Comparison of ENCODE assay signal across 18 cellular contexts in genomic region chr4:168888715-168889215, GRCh38.
DNase-seq lines count a peak whose midpoint lies in the region; ATAC-seq and TF ChIP-seq lines count a peak whose summit lies in the region.
"Had no signal": no experiment of that assay in that cellular context is flagged by ENCODE, and none has a peak within 500 bp of the region (broad histone marks: within the 10 kb centered on the region; RNA-seq: fewer than 3 reads in every experiment).

No MANE protein-coding gene starts in this region.

- ATAC-seq in right cardiac atrium, result no peak
- ATAC-seq in thoracic aorta (ENCODE audit: insufficient number of reproducible peaks, low FRiP score, low read depth), result no peak
- no peak for ATAC-seq in HG03159 (IDR thresholded peaks at IDR 0.05; ENCODE audit: unreplicated experiment)
- ATAC-seq: CD8-positive, alpha-beta T cell had no signal

- H3K9me3 Mint-ChIP-seq in chondrocyte (ENCODE audit: low read depth), result no peaks in the 10 kb centered on the region
- no peaks in the 10 kb centered on the region for H3K9me3 Mint-ChIP-seq in neural crest cell
- H3K9me3 Mint-ChIP-seq: CD8-positive, alpha-beta T cell; IgD-negative memory B cell had no signal

- H3K9me3 ChIP-seq in cardiac muscle cell (ENCODE audit: low read depth), result no peaks in the 10 kb centered on the region
- no peaks in the 10 kb centered on the region for H3K9me3 ChIP-seq in right cardiac atrium (ENCODE audit: control insufficient read depth, low read length)
- no peaks in the 10 kb centered on the region for H3K9me3 ChIP-seq in thoracic aorta
- H3K9me3 ChIP-seq: BLaER1, HAP-1, Peyer's patch had no signal

- peaks cover 77% of the 10 kb centered on the region for H3K4me1 Mint-ChIP-seq in chondrocyte (ENCODE audit: low read depth)
- H3K4me1 Mint-ChIP-seq in neural crest cell, result peaks cover 8% of the 10 kb centered on the region
- H3K4me1 Mint-ChIP-seq: IgD-negative memory B cell had no signal

- H3K27ac Mint-ChIP-seq in chondrocyte (ENCODE audit: unreplicated experiment) (peak overlapping the region; percentile 89), neural crest cell (ENCODE audit: unreplicated experiment) (peak overlapping the region; percentile 60)
- H3K27ac Mint-ChIP-seq: CD8-positive, alpha-beta T cell; IgD-negative memory B cell had no signal

- no peaks in the 10 kb centered on the region for H3K27me3 Mint-ChIP-seq in chondrocyte (ENCODE audit: low read depth)
- no peaks in the 10 kb centered on the region for H3K27me3 Mint-ChIP-seq in neural crest cell (ENCODE audit: low read depth)
- H3K27me3 Mint-ChIP-seq: IgD-negative memory B cell had no signal

- no peak overlapping the region for H3K4me3 ChIP-seq in cardiac muscle cell
- H3K4me3 ChIP-seq in right cardiac atrium (ENCODE audit: low read length), result no peak overlapping the region
- H3K4me3 ChIP-seq in thoracic aorta, result no peak overlapping the region
- H3K4me3 ChIP-seq: BLaER1, HAP-1, Peyer's patch had no signal

- H3K4me3 Mint-ChIP-seq in chondrocyte (ENCODE audit: unreplicated experiment) (no peak overlapping the region), neural crest cell (no peak overlapping the region)
- H3K4me3 Mint-ChIP-seq: CD8-positive, alpha-beta T cell; IgD-negative memory B cell had no signal

- DNase-seq in cardiac muscle cell (ENCODE audit: low read depth in 1 of 2, low spot score in 1 of 2) (no peak), right cardiac atrium (no peak), chondrocyte (ENCODE audit: low spot score) (no peak), neural crest cell (ENCODE audit: low read depth, low spot score) (no peak), thoracic aorta (ENCODE audit: low spot score) (no peak), inferior parietal cortex (ENCODE audit: extremely low spot score) (no peak), kidney glomerular epithelial cell (lab: John Stamatoyannopoulos, UW) (no peak)
- DNase-seq: CD8-positive, alpha-beta T cell; NCI-H1105 treated with DMSO at 0.1 percent for 48 hours; NCI-H187; NCI-H510A; NCI-H82; Peyer's patch; SHP77 treated with DMSO at 0.1 percent for 48 hours had no signal

- WGBS in right cardiac atrium, result 91% methylated on average over 6 of the region's 6 CpGs

- H3K36me3 Mint-ChIP-seq in chondrocyte (ENCODE audit: low read depth), result peaks cover 48% of the 10 kb centered on the region
- H3K36me3 Mint-ChIP-seq in neural crest cell (ENCODE audit: low read depth), result peaks cover 19% of the 10 kb centered on the region

- intact Hi-C loops in right cardiac atrium (cut with DNase I), result no loop called here

- H3K4me1 ChIP-seq in cardiac muscle cell (ENCODE audit: low read depth) (peaks cover 9% of the 10 kb centered on the region), right cardiac atrium (ENCODE audit: control insufficient read depth, insufficient read depth, low read length) (peaks cover 8% of the 10 kb centered on the region), thoracic aorta (ENCODE audit: control insufficient read depth in 1 of 2, low read depth in 2 of 2) (peaks cover 59 to 93% of the 10 kb centered on the region in 2 donors)
- H3K4me1 ChIP-seq: BLaER1, HAP-1, Peyer's patch had no signal

- H3K27me3 ChIP-seq in cardiac muscle cell (no peaks in the 10 kb centered on the region), right cardiac atrium (ENCODE audit: control insufficient read depth, insufficient read depth) (no peaks in the 10 kb centered on the region), thoracic aorta (replicated peaks; ENCODE audit: insufficient read depth) (no peaks in the 10 kb centered on the region)
- H3K27me3 ChIP-seq: BLaER1, Peyer's patch had no signal

- peaks cover 41% of the 10 kb centered on the region for H3K36me3 ChIP-seq in cardiac muscle cell
- H3K36me3 ChIP-seq in thoracic aorta, result peaks cover 20% of the 10 kb centered on the region

- TF ChIP-seq CTCF in cardiac muscle cell (IDR thresholded peaks at IDR 0.05; ENCODE audit: low read depth, low read length) (no peak), chondrocyte (IDR thresholded peaks at IDR 0.05) (no peak), neural crest cell (conservative IDR thresholded peaks at IDR 0.05) (no peak), thoracic aorta (IDR thresholded peaks at IDR 0.05) (no peak)

- H3K27ac ChIP-seq in cardiac muscle cell, result peak overlapping the region; percentile 46
- H3K27ac ChIP-seq in right cardiac atrium (ENCODE audit: low read length), result no peak overlapping the region
- peak overlapping the region; percentile 24 to 60 for H3K27ac ChIP-seq in thoracic aorta
- H3K27ac ChIP-seq: BLaER1, Peyer's patch had no signal
